ENCODE assay signal across 20 cellular contexts in the genomic region with DNA sequence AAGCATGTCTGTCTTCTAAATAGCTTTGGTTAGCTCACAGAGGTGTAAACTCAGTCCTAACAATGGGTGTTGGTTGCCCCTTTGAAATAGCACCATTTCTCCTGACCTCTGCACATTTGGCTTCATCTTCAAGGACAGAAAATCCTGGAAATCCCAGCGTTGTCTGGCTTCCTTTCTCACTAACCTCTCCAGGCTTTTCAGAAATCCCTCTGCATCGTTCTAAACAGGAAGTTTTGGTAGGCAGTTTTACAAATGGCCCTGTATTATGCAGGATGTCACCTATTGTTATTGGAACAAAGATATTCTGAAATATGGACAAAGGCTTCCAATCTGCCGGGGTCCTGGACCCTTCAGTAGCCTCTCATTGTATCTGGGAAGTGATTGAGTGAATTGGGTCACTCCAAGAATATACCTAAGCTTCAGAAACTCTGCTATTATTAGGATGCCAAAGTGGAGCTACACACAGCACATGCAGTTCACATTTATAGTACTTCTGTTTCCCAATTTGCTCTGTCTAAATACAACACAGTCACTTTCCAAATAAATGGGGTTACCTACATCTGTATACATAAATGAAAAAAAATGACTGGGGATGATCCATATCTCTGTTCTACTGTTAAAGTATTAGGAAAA.
"Had no signal": no experiment of that assay in that cellular context is flagged by ENCODE, and none has a peak within 500 bp of the region (broad histone marks: within the 10 kb centered on the region; RNA-seq: fewer than 3 reads in every experiment).

No MANE protein-coding gene starts in this region.

- H3K9me3 ChIP-seq: suprapubic skin had no signal

- H3K36me3 ChIP-seq: brain microvascular endothelial cell, suprapubic skin had no signal

- H3K27me3 Mint-ChIP-seq: activated CD8-positive, alpha-beta memory T cell treated with anti-CD3 and anti-CD28 coated beads, Interleukin-2, amount 10 ng/mL, durations not matched to agents 7 days and 5 days; activated T-cell treated with anti-CD3 and anti-CD28 coated beads, Interleukin-2, amount 50 U/mL, for 24 hours; type B pancreatic cell had no signal

- H3K36me3 Mint-ChIP-seq: mesothelial cell of epicardium had no signal

- H3K27me3 ChIP-seq: brain microvascular endothelial cell, suprapubic skin had no signal

- DNase-seq: activated CD4-positive, alpha-beta T cell treated with anti-CD3 and anti-CD28 coated beads, Interleukin-2, amount 50 U/mL, for 4 hours; activated CD4-positive, CD25-positive, alpha-beta regulatory T cell treated with anti-CD3 and anti-CD28 coated beads, Interleukin-2, amount 50 U/mL, for 72 hours; activated CD8-positive, alpha-beta memory T cell treated with anti-CD3 and anti-CD28 coated beads, Interleukin-2, amount 10 ng/mL, durations not matched to agents 7 days and 5 days; activated effector memory CD4-positive, alpha-beta T cell treated with Interleukin-2 at 50 U/mL for 16 hours; amniotic stem cell; brain microvascular endothelial cell; effector CD8-positive, alpha-beta T cell; immature natural killer cell; left colon; stimulated activated CD4-positive, alpha-beta T cell treated with anti-CD3 and anti-CD28 coated beads, Interleukin-12 subunit alpha, Interleukin-12 subunit beta, amount 100 ng/mL, for 4 hours; stimulated activated naive CD4-positive, alpha-beta T cell; T-helper 9 cell had no signal

- H3K4me1 Mint-ChIP-seq: mesothelial cell of epicardium had no signal

- H3K27ac ChIP-seq: brain microvascular endothelial cell, epithelial cell of prostate, suprapubic skin had no signal

- H3K4me3 ChIP-seq: suprapubic skin had no signal

- H3K4me3 Mint-ChIP-seq: activated CD8-positive, alpha-beta memory T cell treated with anti-CD3 and anti-CD28 coated beads, Interleukin-2, amount 10 ng/mL, durations not matched to agents 7 days and 5 days; activated T-cell treated with anti-CD3 and anti-CD28 coated beads, Interleukin-2, amount 50 U/mL, for 24 hours; immature natural killer cell; mesothelial cell of epicardium; neural crest cell; type B pancreatic cell had no signal

- H3K4me1 ChIP-seq: suprapubic skin had no signal

- H3K27ac Mint-ChIP-seq: activated CD8-positive, alpha-beta memory T cell treated with anti-CD3 and anti-CD28 coated beads, Interleukin-2, amount 10 ng/mL, durations not matched to agents 7 days and 5 days; activated naive CD4-positive, alpha-beta T cell treated with anti-CD3 and anti-CD28 coated beads, Interleukin-2, amount 50 U/mL, for 72 hours; activated T-cell treated with anti-CD3 and anti-CD28 coated beads, Interleukin-2, amount 50 U/mL, for 24 hours; immature natural killer cell; mesothelial cell of epicardium; type B pancreatic cell had no signal

- ATAC-seq: activated CD8-positive, alpha-beta memory T cell treated with anti-CD3 and anti-CD28 coated beads, Interleukin-2, amount 10 ng/mL, durations not matched to agents 7 days and 5 days; activated naive CD4-positive, alpha-beta T cell treated with anti-CD3 and anti-CD28 coated beads, Interleukin-2, amount 50 U/mL, for 72 hours; left colon; sciatic nerve had no signal
